In the genomic region with DNA sequence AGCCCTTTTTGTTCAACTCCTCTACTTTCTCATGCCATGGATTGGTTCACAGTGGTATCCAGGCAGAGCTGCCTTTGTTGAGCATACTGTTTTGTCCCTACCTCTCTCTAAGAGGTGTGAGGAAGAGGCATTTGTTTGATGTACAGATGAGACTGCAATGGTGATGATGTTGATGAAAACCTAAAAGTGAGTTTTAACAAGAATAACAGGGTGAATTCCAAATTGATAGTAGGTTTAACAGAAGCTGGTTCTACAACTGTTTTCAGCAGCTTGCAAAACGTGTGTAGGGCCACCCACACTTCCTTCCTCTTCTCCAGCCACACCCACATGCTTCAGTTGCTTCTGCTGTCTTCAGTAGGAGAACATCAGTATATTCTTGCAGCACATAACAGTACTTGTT, we compare ENCODE assay signal across 8 cellular contexts. TPM values are rescaled to one million over a fixed set of nuclear protein-coding genes. Genes with fewer than 3 reads are reported as not detected.
DNase-seq lines count a peak whose midpoint lies in the region; ATAC-seq, FAIRE-seq and TF ChIP-seq lines count a peak whose summit lies in the region.

No MANE protein-coding gene starts in this region.

- CTCF ChIA-PET in naive thymus-derived CD4-positive, alpha-beta T cell (lab: Charles Lee) = interaction anchor here (0.6 to 3.3 kb wide), 14 partner anchors 9 to 335 kb away, joined by 3 to 22 read pairs (median 3); no protein-coding TSS in a partner anchor

- H3K4me1 Mint-ChIP-seq in activated T-helper 2 cell treated with anti-CD3 and anti-CD28 coated beads, Interferon-gamma antibody, Interleukin-2, Interleukin-4, amounts not matched to agents 10 μg/mL and 5 μg/mL and 100 μg/mL, durations not matched to agents 14 hours and 24 hours and 36 hours (ENCODE audit: low read depth) = peaks cover 66% of the 10 kb centered on the region
- peaks cover 46 to 97% (median 83%) of the 10 kb centered on the region in 7 donors for H3K4me1 Mint-ChIP-seq in naive thymus-derived CD4-positive, alpha-beta T cell
- peaks cover 33% of the 10 kb centered on the region for H3K4me1 Mint-ChIP-seq in osteocyte (ENCODE audit: unreplicated experiment)

- TF ChIP-seq CTCF in osteocyte (IDR thresholded peaks at IDR 0.05) (no peak), gastrocnemius medialis (IDR thresholded peaks at IDR 0.05 in 4 of 5, conservative IDR thresholded peaks at IDR 0.05 in 1 of 5) (no peak)

- intact Hi-C loops in activated T-helper 2 cell treated with anti-CD3 and anti-CD28 coated beads, Interferon-gamma antibody, Interleukin-2, Interleukin-4, amounts not matched to agents 10 μg/mL and 5 μg/mL and 100 μg/mL, durations not matched to agents 14 hours and 24 hours and 36 hours (cut with micrococcal nuclease) = loop anchor here (1.0 to 10.0 kb wide), 3 partner anchors 8 to 396 kb away; a partner anchor contains a TSS
- intact Hi-C loops in naive thymus-derived CD4-positive, alpha-beta T cell (cut with micrococcal nuclease) = loop anchor here (1.0 to 10.0 kb wide), 10 partner anchors 9 to 1038 kb away; a partner anchor contains a TSS
- intact Hi-C loops in gastrocnemius medialis (cut with DNase I; ENCODE audit: low total_unique reads) = no loop called here

- POLR2A ChIA-PET in naive thymus-derived CD4-positive, alpha-beta T cell (lab: Charles Lee) = interaction anchor here (0.6 to 5.3 kb wide), 34 partner anchors 10 to 223 kb away, joined by 3 to 66 read pairs (median 5); a partner anchor contains a TSS

- H3K27me3 Mint-ChIP-seq in activated T-helper 2 cell treated with anti-CD3 and anti-CD28 coated beads, Interferon-gamma antibody, Interleukin-2, Interleukin-4, amounts not matched to agents 10 μg/mL and 5 μg/mL and 100 μg/mL, durations not matched to agents 14 hours and 24 hours and 36 hours (ENCODE audit: low read depth) = no peaks in the 10 kb centered on the region
- H3K27me3 Mint-ChIP-seq in naive thymus-derived CD4-positive, alpha-beta T cell = no peaks in the 10 kb centered on the region
- no peaks in the 10 kb centered on the region for H3K27me3 Mint-ChIP-seq in osteocyte (ENCODE audit: unreplicated experiment)

- no peaks in the 10 kb centered on the region for H3F3A ChIP-seq in GM23248 (ENCODE audit: insufficient read depth)

- no peaks in the 10 kb centered on the region for H3K9me3 Mint-ChIP-seq in activated T-helper 2 cell treated with anti-CD3 and anti-CD28 coated beads, Interferon-gamma antibody, Interleukin-2, Interleukin-4, amounts not matched to agents 10 μg/mL and 5 μg/mL and 100 μg/mL, durations not matched to agents 14 hours and 24 hours and 36 hours
- H3K9me3 Mint-ChIP-seq in naive thymus-derived CD4-positive, alpha-beta T cell = no peaks in the 10 kb centered on the region
- H3K9me3 Mint-ChIP-seq in osteocyte (ENCODE audit: unreplicated experiment) = no peaks in the 10 kb centered on the region

- H3K4me3 Mint-ChIP-seq in activated T-helper 2 cell treated with anti-CD3 and anti-CD28 coated beads, Interferon-gamma antibody, Interleukin-2, Interleukin-4, amounts not matched to agents 10 μg/mL and 5 μg/mL and 100 μg/mL, durations not matched to agents 14 hours and 24 hours and 36 hours (ENCODE audit: low read depth) = peak overlapping the region; percentile 70
- peak overlapping the region; percentile 81 to 99 (median 87) for H3K4me3 Mint-ChIP-seq in naive thymus-derived CD4-positive, alpha-beta T cell
- H3K4me3 Mint-ChIP-seq in osteocyte (ENCODE audit: unreplicated experiment) = no peak overlapping the region

- no peaks in the 10 kb centered on the region for H3K9me2 ChIP-seq in GM23248 (ENCODE audit: insufficient read depth)

- DNase-seq in GF-D8 (lab: John Stamatoyannopoulos, UW) (peak; percentile 87), GM23248 (peak; percentile 57), NK-92 (lab: John Stamatoyannopoulos, UW; ENCODE audit: unreplicated experiment) (peak; percentile 17), osteocyte (ENCODE audit: extremely low spot score, unreplicated experiment) (no peak), gastrocnemius medialis (no peak), RCC 7860 (ENCODE audit: low spot score) (no peak)
- DNase-seq in activated T-helper 2 cell treated with anti-CD3 and anti-CD28 coated beads, Interferon-gamma antibody, Interleukin-2, Interleukin-4, amounts not matched to agents 10 μg/mL and 5 μg/mL and 100 μg/mL, durations not matched to agents 14 hours and 24 hours and 36 hours (ENCODE audit: low spot score) = peak; percentile 56
- DNase-seq in naive thymus-derived CD4-positive, alpha-beta T cell = peak in 8 of 9 donors; percentile 51 to 93 (median 86)

- peaks cover 8% of the 10 kb centered on the region for H4K20me1 ChIP-seq in GM23248 (ENCODE audit: insufficient read depth)

- ATAC-seq in naive thymus-derived CD4-positive, alpha-beta T cell = peak; percentile 95
- no peak for ATAC-seq in gastrocnemius medialis

- peaks cover 29% of the 10 kb centered on the region for H3K36me3 Mint-ChIP-seq in activated T-helper 2 cell treated with anti-CD3 and anti-CD28 coated beads, Interferon-gamma antibody, Interleukin-2, Interleukin-4, amounts not matched to agents 10 μg/mL and 5 μg/mL and 100 μg/mL, durations not matched to agents 14 hours and 24 hours and 36 hours (ENCODE audit: low read depth)
- H3K36me3 Mint-ChIP-seq in naive thymus-derived CD4-positive, alpha-beta T cell = peaks cover 0 to 27% (median 9%) of the 10 kb centered on the region in 5 donors
- no peaks in the 10 kb centered on the region for H3K36me3 Mint-ChIP-seq in osteocyte (ENCODE audit: unreplicated experiment)

- peak overlapping the region; percentile 8 for H3K4me2 ChIP-seq in GM23248 (ENCODE audit: unreplicated experiment)

- H3K4me1 ChIP-seq in GM23248 (ENCODE audit: insufficient read depth) (peaks cover 15% of the 10 kb centered on the region), gastrocnemius medialis (peaks cover 50 to 62% of the 10 kb centered on the region in 2 donors)
- peaks cover 76 to 78% of the 10 kb centered on the region in 2 donors for H3K4me1 ChIP-seq in naive thymus-derived CD4-positive, alpha-beta T cell (ENCODE audit: control insufficient read depth in 2 of 2, insufficient read depth in 2 of 2, low read length in 2 of 2)

- no peak overlapping the region for H2AFZ ChIP-seq in GM23248

- H3K9me3 ChIP-seq in GM23248 (ENCODE audit: low read depth) (no peaks in the 10 kb centered on the region), gastrocnemius medialis (no peaks in the 10 kb centered on the region)
- H3K9me3 ChIP-seq in naive thymus-derived CD4-positive, alpha-beta T cell (ENCODE audit: control insufficient read depth in 2 of 3, low read length in 3 of 3) = no peaks in the 10 kb centered on the region

- no peak for TF ChIP-seq POLR2A in gastrocnemius medialis (IDR thresholded peaks at IDR 0.05)

- no peak overlapping the region for H3K9ac ChIP-seq in GM23248

- H3K4me3 ChIP-seq in GM23248 (no peak overlapping the region), gastrocnemius medialis (no peak overlapping the region)
- H3K4me3 ChIP-seq in naive thymus-derived CD4-positive, alpha-beta T cell (ENCODE audit: low read length) = peak overlapping the region; percentile 53

- H3K27ac ChIP-seq in GM23248 (no peak overlapping the region), gastrocnemius medialis (peak overlapping the region in 1 of 4 donors; percentile 69)
- H3K27ac ChIP-seq in naive thymus-derived CD4-positive, alpha-beta T cell (ENCODE audit: low read depth, low read length) = peak overlapping the region; percentile 89

- 3 to 5% methylated on average over 1 of the region's 1 CpG for WGBS in GM23248 (ENCODE audit: low coverage in 1 of 2, low lambda C conversion rate in 2 of 2, missing lambda C conversion rate in 2 of 2), 2 experiments

- peaks cover 100% of the 10 kb centered on the region for H3K79me2 ChIP-seq in GM23248 (ENCODE audit: insufficient read depth)

- in situ Hi-C loops in GM23248 (cut with MboI) = no loop called here
- in situ Hi-C loops in gastrocnemius medialis (cut with MboI; ENCODE audit: low sequenced_read_pairs in 4 of 4) = no loop called here

- peak overlapping the region; percentile 78 for H3K27ac Mint-ChIP-seq in activated T-helper 2 cell treated with anti-CD3 and anti-CD28 coated beads, Interferon-gamma antibody, Interleukin-2, Interleukin-4, amounts not matched to agents 10 μg/mL and 5 μg/mL and 100 μg/mL, durations not matched to agents 14 hours and 24 hours and 36 hours
- H3K27ac Mint-ChIP-seq in naive thymus-derived CD4-positive, alpha-beta T cell = peak overlapping the region; percentile 92 to 99 (median 96)
- no peak overlapping the region for H3K27ac Mint-ChIP-seq in osteocyte (ENCODE audit: unreplicated experiment)

- no peaks in the 10 kb centered on the region; the same call in 1 of the 2 replicates for H3K36me3 ChIP-seq in GM23248 (ENCODE audit: low read depth)
- H3K36me3 ChIP-seq in naive thymus-derived CD4-positive, alpha-beta T cell (ENCODE audit: control insufficient read depth in 2 of 3, insufficient read depth in 3 of 3, low read length in 3 of 3) = peaks cover 0 to 3% (median 0%) of the 10 kb centered on the region in 3 experiments
- H3K36me3 ChIP-seq in gastrocnemius medialis = no peaks in the 10 kb centered on the region

- no peaks in the 10 kb centered on the region for H3K27me3 ChIP-seq in GM23248 (replicated peaks; ENCODE audit: insufficient read depth)
- no peaks in the 10 kb centered on the region for H3K27me3 ChIP-seq in naive thymus-derived CD4-positive, alpha-beta T cell (ENCODE audit: control insufficient read depth in 2 of 2, insufficient read depth in 2 of 2, low read length in 2 of 2)
- no peaks in the 10 kb centered on the region for H3K27me3 ChIP-seq in gastrocnemius medialis

- FAIRE-seq in RCC 7860 (lab: Jason Lieb, UNC) = no peak

RNA-seq across cellular contexts. Expression of a gene that starts 10.2 kb away (rescaled TPM):
- 11.6 and 15.0 TPM in 2 replicates for total RNA-seq in GM23248 (2014; rRNA removed; shearing (Covaris generic))
- 5.0 and 6.4 TPM in 2 replicates for polyA plus RNA-seq in GM23248 (2016; fragmentation: Nextera tagmentation; extraction: Ambion mirVana)
- total RNA-seq in activated T-helper 2 cell treated with anti-CD3 and anti-CD28 coated beads, Interferon-gamma antibody, Interleukin-2, Interleukin-4, amounts not matched to agents 10 μg/mL and 5 μg/mL and 100 μg/mL, durations not matched to agents 14 hours and 24 hours and 36 hours = 28.0 and 28.7 TPM in 2 replicates
- 100 to 1,000 TPM in 4 of 5 experiments, 10 to 100 TPM in 1; 71.9 to 176 (median 146) TPM for total RNA-seq in naive thymus-derived CD4-positive, alpha-beta T cell
- 10 to 100 TPM; 63.4 to 66.2 TPM for polyA plus RNA-seq in naive thymus-derived CD4-positive, alpha-beta T cell
- total RNA-seq in osteocyte (25.9 and 29.2 TPM in 2 replicates), gastrocnemius medialis (10 to 100 TPM; 18.4 to 29.0 (median 21.9) TPM)

Comparison
In these comparisons a context has a peak if more than half of its experiments do, and no peak if none do; other contexts are left out.
1. DNase-seq: peak in GF-D8 (single experiment), GM23248 (single experiment), NK-92 (single experiment), activated T-helper 2 cell treated with anti-CD3 and anti-CD28 coated beads, Interferon-gamma antibody, Interleukin-2, Interleukin-4, amounts not matched to agents 10 μg/mL and 5 μg/mL and 100 μg/mL, durations not matched to agents 14 hours and 24 hours and 36 hours (single experiment) and naive thymus-derived CD4-positive, alpha-beta T cell (8 of 9); none in osteocyte (single experiment), gastrocnemius medialis (0 of 2) and RCC 7860 (single experiment).